Comparison of ENCODE assay signal across 21 cellular contexts in genomic region chr5:170662966-170663365, GRCh38.
"Had no signal": no experiment of that assay in that cellular context is flagged by ENCODE, and none has a peak within 500 bp of the region (broad histone marks: within the 10 kb centered on the region; RNA-seq: fewer than 3 reads in every experiment).

No MANE protein-coding gene starts in this region.

- H3K9me3 ChIP-seq: body of pancreas, colonic mucosa, esophagus squamous epithelium, left ventricle myocardium inferior, mucosa of descending colon, tibial nerve had no signal

- ATAC-seq: activated naive CD4-positive, alpha-beta T cell treated with anti-CD3 and anti-CD28 coated beads, Interleukin-2, amount 50 U/mL, for 72 hours; body of pancreas; mucosa of descending colon; natural killer cell treated with Interleukin-12 subunit alpha and Interleukin-12 subunit beta and Interleukin-15 and Interleukin-18, amount 100 ng/mL, for 72 hours; right cardiac atrium had no signal

- H3K27ac ChIP-seq: body of pancreas, cardiac muscle cell, colonic mucosa, epithelial cell of prostate, esophagus squamous epithelium, left ventricle myocardium inferior, tibial nerve had no signal

- DNase-seq: activated CD4-positive, alpha-beta memory T cell treated with anti-CD3 and anti-CD28 coated beads for 36 hours; activated CD4-positive, alpha-beta T cell treated with anti-CD3 and anti-CD28 coated beads, Interleukin-2, amount 10 ng/mL, durations not matched to agents 24 days and 14 days; activated CD4-positive, CD25-positive, alpha-beta regulatory T cell treated with anti-CD3 and anti-CD28 coated beads, Interleukin-2, amount 50 U/mL, for 72 hours; activated T-cell treated with anti-CD3 and anti-CD28 coated beads, Interleukin-2, amount 50 U/mL, for 48 hours; body of pancreas; cerebellar nuclear complex; colonic mucosa; effector CD8-positive, alpha-beta T cell; esophagus squamous epithelium; glutamatergic neuron; left ventricle myocardium inferior; mucosa of descending colon; right cardiac atrium; stimulated activated CD4-positive, alpha-beta T cell treated with anti-CD3 and anti-CD28 coated beads, Interleukin-15, amount 100 ng/mL, for 24 hours; stimulated activated CD4-positive, alpha-beta T cell treated with anti-CD3 and anti-CD28 coated beads, Interleukin-2, amount 100 ng/mL, for 24 hours; stimulated activated naive CD4-positive, alpha-beta T cell treated with Interleukin-2 at 50 U/mL for 16 hours had no signal

- H3K4me1 ChIP-seq: body of pancreas, colonic mucosa, esophagus squamous epithelium, left ventricle myocardium inferior, tibial nerve had no signal

- H3K36me3 ChIP-seq: cardiac muscle cell, colonic mucosa, esophagus squamous epithelium, left ventricle myocardium inferior, tibial nerve had no signal

- H3K27me3 ChIP-seq: body of pancreas, cardiac muscle cell, colonic mucosa, tibial nerve had no signal

- H3K4me3 ChIP-seq: body of pancreas, cardiac muscle cell, colonic mucosa, esophagus squamous epithelium, left ventricle myocardium inferior, mucosa of descending colon, tibial nerve had no signal
